In the genomic region with DNA sequence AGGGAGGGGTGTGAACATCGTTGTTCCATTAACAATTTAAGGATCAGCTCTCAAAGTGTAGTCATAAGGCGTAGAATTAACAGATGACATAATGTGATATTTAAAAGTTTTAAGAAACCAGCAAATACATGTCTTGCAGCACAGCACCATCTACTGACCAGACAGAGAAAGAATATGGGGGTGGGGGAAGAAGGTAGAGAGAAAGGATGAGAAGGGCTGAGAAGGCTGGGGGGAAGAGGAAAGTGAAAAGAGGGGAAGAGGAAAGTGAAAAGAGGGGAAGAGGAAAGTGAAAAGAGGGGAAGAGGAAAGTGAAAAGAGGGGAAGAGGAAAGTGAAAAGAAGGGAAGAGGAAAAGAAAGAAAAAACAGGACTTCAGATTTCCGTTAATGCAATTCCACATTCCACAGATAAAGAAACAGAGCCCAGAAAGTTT, we compare ENCODE assay signal across 8 cellular contexts.
DNase-seq lines count a peak whose midpoint lies in the region; ATAC-seq, FAIRE-seq and TF ChIP-seq lines count a peak whose summit lies in the region.

No MANE protein-coding gene starts in this region.

- H3K9me3 Mint-ChIP-seq in activated CD4-positive, alpha-beta T cell treated with anti-CD3 and anti-CD28 coated beads for 36 hours (ENCODE audit: low read depth) = no peaks in the 10 kb centered on the region
- no peaks in the 10 kb centered on the region for H3K9me3 Mint-ChIP-seq in nephron progenitor cell
- H3K9me3 Mint-ChIP-seq in CD4-positive, alpha-beta T cell = no peaks in the 10 kb centered on the region

- H3K36me3 ChIP-seq in Karpas-422 (ENCODE audit: insufficient read depth, low read length) (no peaks in the 10 kb centered on the region), OCI-LY7 (ENCODE audit: insufficient read depth, low read length) (no peaks in the 10 kb centered on the region)

- H3K27me3 Mint-ChIP-seq in activated CD4-positive, alpha-beta T cell treated with anti-CD3 and anti-CD28 coated beads for 36 hours = peaks cover 13% of the 10 kb centered on the region
- no peaks in the 10 kb centered on the region for H3K27me3 Mint-ChIP-seq in nephron progenitor cell (ENCODE audit: low read depth, poor library complexity)
- H3K27me3 Mint-ChIP-seq in CD4-positive, alpha-beta T cell = peaks cover 9% of the 10 kb centered on the region

- H3K36me3 Mint-ChIP-seq in activated CD4-positive, alpha-beta T cell treated with anti-CD3 and anti-CD28 coated beads for 36 hours (ENCODE audit: low read depth) = no peaks in the 10 kb centered on the region
- H3K36me3 Mint-ChIP-seq in nephron progenitor cell (ENCODE audit: low read depth) = no peaks in the 10 kb centered on the region
- H3K36me3 Mint-ChIP-seq in CD4-positive, alpha-beta T cell (ENCODE audit: low read depth) = no peaks in the 10 kb centered on the region

- H3K9ac ChIP-seq in Karpas-422 (ENCODE audit: low read length) = no peak overlapping the region

- H3K9me3 ChIP-seq in Karpas-422 (ENCODE audit: low read length) = no peaks in the 10 kb centered on the region
- H3K9me3 ChIP-seq in OCI-LY7 (ENCODE audit: low read length) = no peaks in the 10 kb centered on the region
- no peaks in the 10 kb centered on the region for H3K9me3 ChIP-seq in CD4-positive, alpha-beta T cell (ENCODE audit: control insufficient read depth, low read length)

- H4K20me1 ChIP-seq in Karpas-422 (ENCODE audit: insufficient read depth, low read depth, low read length) (no peaks in the 10 kb centered on the region), OCI-LY7 (ENCODE audit: insufficient read depth, low read length) (no peaks in the 10 kb centered on the region)

- H3K27me3 ChIP-seq in Karpas-422 (ENCODE audit: low read length) = no peaks in the 10 kb centered on the region
- H3K27me3 ChIP-seq in CD4-positive, alpha-beta T cell (ENCODE audit: control insufficient read depth, insufficient read depth, low read length) = no peaks in the 10 kb centered on the region

- H3K27ac Mint-ChIP-seq in activated CD4-positive, alpha-beta T cell treated with anti-CD3 and anti-CD28 coated beads for 36 hours = no peak overlapping the region
- no peak overlapping the region for H3K27ac Mint-ChIP-seq in nephron progenitor cell
- no peak overlapping the region for H3K27ac Mint-ChIP-seq in CD4-positive, alpha-beta T cell

- intact Hi-C loops in activated CD4-positive, alpha-beta T cell treated with anti-CD3 and anti-CD28 coated beads for 36 hours (cut with DNase I, micrococcal nuclease) = loop anchor here in 1 of 2 experiments (1.0 kb wide), 1 partner anchor 1094 kb away; no protein-coding TSS in a partner anchor
- intact Hi-C loops in OCI-LY7 (cut with micrococcal nuclease; ENCODE audit: unreplicated experiment) = loop anchor here (1.0 to 10.0 kb wide), 8 partner anchors 89 to 1092 kb away; a partner anchor contains a TSS
- intact Hi-C loops in CD4-positive, alpha-beta T cell (cut with DNase I, micrococcal nuclease) = no loop called here

- H3K79me2 ChIP-seq in Karpas-422 (ENCODE audit: low read length) (no peaks in the 10 kb centered on the region), OCI-LY7 (ENCODE audit: insufficient read depth, low read depth, low read length) (no peaks in the 10 kb centered on the region)

- POLR2A ChIA-PET in activated CD4-positive, alpha-beta T cell treated with anti-CD3 and anti-CD28 coated beads for 36 hours (lab: Charles Lee) = no interaction called here
- POLR2A ChIA-PET in OCI-LY7 (lab: Charles Lee) = interaction anchor here (0.5 to 1.5 kb wide), 5 partner anchors 9 to 246 kb away, joined by 3 to 4 read pairs (median 4); no protein-coding TSS in a partner anchor
- POLR2A ChIA-PET in CD4-positive, alpha-beta T cell (lab: Charles Lee) = no interaction called here

- H2AFZ ChIP-seq in Karpas-422 (ENCODE audit: low read length) (no peak overlapping the region), OCI-LY7 (ENCODE audit: low read length) (peak overlapping the region; percentile 87)

- H3K4me2 ChIP-seq in Karpas-422 (ENCODE audit: low read depth, low read length, poor library complexity, severe bottlenecking) (no peak overlapping the region), OCI-LY7 (ENCODE audit: low read length) (peak overlapping the region; percentile 40)

- TF ChIP-seq CTCF in OCI-LY7 (conservative IDR thresholded peaks at IDR 0.05; ENCODE audit: low read length) (peak; percentile 93), nephron progenitor cell (IDR thresholded peaks at IDR 0.05) (peak; percentile 42)
- TF ChIP-seq CTCF in CD4-positive, alpha-beta T cell (IDR thresholded peaks at IDR 0.05) = no peak

- H3K4me3 ChIP-seq in Karpas-422 (ENCODE audit: low read length) = no peak overlapping the region
- no peak overlapping the region for H3K4me3 ChIP-seq in OCI-LY7 (ENCODE audit: low read depth, low read length, poor library complexity, severe bottlenecking)

- H3K4me1 ChIP-seq in Karpas-422 (ENCODE audit: low read length) (no peaks in the 10 kb centered on the region), OCI-LY7 (ENCODE audit: insufficient read depth, low read length, poor library complexity, severe bottlenecking) (peaks cover 30% of the 10 kb centered on the region)

- H3K9me2 ChIP-seq in Karpas-422 (replicated peaks; ENCODE audit: insufficient read depth, low read length) (no peaks in the 10 kb centered on the region), OCI-LY7 (ENCODE audit: insufficient read depth, low read length) (no peaks in the 10 kb centered on the region)

- H3K4me3 Mint-ChIP-seq in activated CD4-positive, alpha-beta T cell treated with anti-CD3 and anti-CD28 coated beads for 36 hours = no peak overlapping the region
- H3K4me3 Mint-ChIP-seq in nephron progenitor cell = no peak overlapping the region
- H3K4me3 Mint-ChIP-seq in CD4-positive, alpha-beta T cell = no peak overlapping the region

- no peak for ATAC-seq in activated CD4-positive, alpha-beta T cell treated with anti-CD3 and anti-CD28 coated beads for 36 hours
- no peak for ATAC-seq in CD4-positive, alpha-beta T cell (ENCODE audit: poor library complexity)

- CTCF ChIA-PET in activated CD4-positive, alpha-beta T cell treated with anti-CD3 and anti-CD28 coated beads for 36 hours (lab: Charles Lee) = no interaction called here
- CTCF ChIA-PET in OCI-LY7 (lab: Charles Lee; ENCODE audit: unreplicated experiment) = no interaction called here
- CTCF ChIA-PET in CD4-positive, alpha-beta T cell (lab: Charles Lee) = no interaction called here

- peak; percentile 27 for DNase-seq in activated CD4-positive, alpha-beta T cell treated with anti-CD3 and anti-CD28 coated beads for 36 hours
- no peak for DNase-seq in activated CD4-positive, alpha-beta T cell treated with anti-CD3 and anti-CD28 coated beads for 4 hours
- DNase-seq in Karpas-422 (peak; percentile 75), OCI-LY7 (ENCODE audit: low spot score) (peak; percentile 78), nephron progenitor cell (peak; percentile 14), occipital lobe (lab: John Stamatoyannopoulos, UW) (no peak)
- DNase-seq in CD4-positive, alpha-beta T cell = no peak

- peak; percentile 94 for FAIRE-seq in endometrium (lab: Jason Lieb, UNC)

- no peaks in the 10 kb centered on the region for H3K4me1 Mint-ChIP-seq in activated CD4-positive, alpha-beta T cell treated with anti-CD3 and anti-CD28 coated beads for 36 hours
- H3K4me1 Mint-ChIP-seq in nephron progenitor cell = no peaks in the 10 kb centered on the region
- H3K4me1 Mint-ChIP-seq in CD4-positive, alpha-beta T cell (ENCODE audit: low read depth) = no peaks in the 10 kb centered on the region

- no TSS peak for BruUV-seq in OCI-LY7 (replicated peaks; lab: Mats Ljungman, UMichigan)

- H3K27ac ChIP-seq in Karpas-422 (ENCODE audit: low read length) (no peak overlapping the region), OCI-LY7 (ENCODE audit: low read depth, low read length, poor library complexity, severe bottlenecking) (peak overlapping the region; percentile 27)
- no peak overlapping the region for H3K27ac ChIP-seq in CD4-positive, alpha-beta T cell (ENCODE audit: low read depth, low read length)

Comparison
In these comparisons a context has a peak if more than half of its experiments do, and no peak if none do; other contexts are left out.
1. DNase-seq: peak in activated CD4-positive, alpha-beta T cell treated with anti-CD3 and anti-CD28 coated beads for 36 hours (single experiment), Karpas-422 (single experiment), OCI-LY7 (single experiment) and nephron progenitor cell (single experiment); none in activated CD4-positive, alpha-beta T cell treated with anti-CD3 and anti-CD28 coated beads for 4 hours (0 of 2), occipital lobe (single experiment) and CD4-positive, alpha-beta T cell (0 of 10).